In genomic region chr2:127081826-127082633, GRCh38 we compare ENCODE assay signal across 8 cellular contexts. TPM values are rescaled to one million over a fixed set of nuclear protein-coding genes. Genes with fewer than 3 reads are reported as not detected.
A peak's percentile ranks its signal among the peaks of the same experiment; 100 is the strongest.
DNase-seq lines count a peak whose midpoint lies in the region; ATAC-seq and TF ChIP-seq lines count a peak whose summit lies in the region.

No MANE protein-coding gene starts in this region.

- H3K4me3 Mint-ChIP-seq in CD14-positive monocyte, result peak overlapping the region in 1 of 2 donors; percentile 48
- peak overlapping the region; percentile 86 for H3K4me3 Mint-ChIP-seq in activated naive CD4-positive, alpha-beta T cell treated with anti-CD3 and anti-CD28 coated beads, Interleukin-2, amount 50 U/mL, for 24 hours

- H3K36me3 ChIP-seq in mucosa of descending colon (ENCODE audit: low read depth), result no peaks in the 10 kb centered on the region

- H3K4me1 ChIP-seq in mucosa of descending colon (ENCODE audit: low read depth), result peaks cover 49% of the 10 kb centered on the region

- peaks cover 74% of the 10 kb centered on the region for H3K4me1 Mint-ChIP-seq in CD14-positive monocyte
- H3K4me1 Mint-ChIP-seq in activated naive CD4-positive, alpha-beta T cell treated with anti-CD3 and anti-CD28 coated beads, Interleukin-2, amount 50 U/mL, for 24 hours, result peaks cover 82% of the 10 kb centered on the region

- peaks cover 0 to 6% of the 10 kb centered on the region in 2 donors for H3K36me3 Mint-ChIP-seq in CD14-positive monocyte
- H3K36me3 Mint-ChIP-seq in activated naive CD4-positive, alpha-beta T cell treated with anti-CD3 and anti-CD28 coated beads, Interleukin-2, amount 50 U/mL, for 24 hours, result no peaks in the 10 kb centered on the region

- intact Hi-C loops in CD14-positive monocyte (cut with micrococcal nuclease) (no loop called here), mucosa of descending colon (cut with DNase I, micrococcal nuclease) (no loop called here)

- TF ChIP-seq CTCF in CD14-positive monocyte (IDR thresholded peaks at IDR 0.05) (no peak), mucosa of descending colon (IDR thresholded peaks at IDR 0.05) (no peak)

- peak overlapping the region in 6 of 7 donors; percentile 16 to 68 (median 40) for H3K27ac Mint-ChIP-seq in CD14-positive monocyte
- H3K27ac Mint-ChIP-seq in activated naive CD4-positive, alpha-beta T cell treated with anti-CD3 and anti-CD28 coated beads, Interleukin-2, amount 50 U/mL, for 24 hours, result peak overlapping the region; percentile 92

- peak; percentile 63 for ATAC-seq in GM21423 (IDR thresholded peaks at IDR 0.05; ENCODE audit: unreplicated experiment)
- peak; percentile 50 for ATAC-seq in mucosa of descending colon

- H3K9me3 Mint-ChIP-seq in CD14-positive monocyte, result peaks cover 0 to 2% (median 2%) of the 10 kb centered on the region in 7 donors
- no peaks in the 10 kb centered on the region for H3K9me3 Mint-ChIP-seq in activated naive CD4-positive, alpha-beta T cell treated with anti-CD3 and anti-CD28 coated beads, Interleukin-2, amount 50 U/mL, for 24 hours

- no peak overlapping the region for H3K4me3 ChIP-seq in mucosa of descending colon

- H3K27me3 Mint-ChIP-seq in CD14-positive monocyte (ENCODE audit: low read depth in 3 of 3), result peaks cover 5 to 18% (median 12%) of the 10 kb centered on the region in 3 donors
- H3K27me3 Mint-ChIP-seq in activated naive CD4-positive, alpha-beta T cell treated with anti-CD3 and anti-CD28 coated beads, Interleukin-2, amount 50 U/mL, for 24 hours, result no peaks in the 10 kb centered on the region

- DNase-seq in CD14-positive monocyte (ENCODE audit: low spot score), result no peak
- DNase-seq in NAMALWA (ENCODE audit: low spot score), result peak; percentile 32
- DNase-seq in mucosa of descending colon, result peak in 2 of 3 donors; percentile 73 to 88
- DNase-seq in stimulated activated CD8-positive, alpha-beta memory T cell treated with anti-CD3 and anti-CD28 coated beads, Interleukin-7, amount 100 ng/mL, for 24 hours (ENCODE audit: low read depth), result peak; percentile 21
- no peak for DNase-seq in NCI-H2227 (lab: John Stamatoyannopoulos, UW; ENCODE audit: unreplicated experiment)
- no peak for DNase-seq in NCI-H524 (lab: John Stamatoyannopoulos, UW)

- H3K9me3 ChIP-seq in mucosa of descending colon, result no peaks in the 10 kb centered on the region

RNA-seq across cellular contexts. Expression of gene BIN1, which starts 24.9 kb away (rescaled TPM):
- polyA plus RNA-seq in CD14-positive monocyte, result 1 to 10 TPM; 4.1 to 7.5 TPM
- 10 to 100 TPM; 37.6 to 65.7 (median 46.3) TPM for total RNA-seq in mucosa of descending colon

Comparison
In these comparisons a context has a peak if more than half of its experiments do, and no peak if none do; other contexts are left out.
1. DNase-seq: peak in NAMALWA (single experiment), mucosa of descending colon (2 of 3) and stimulated activated CD8-positive, alpha-beta memory T cell treated with anti-CD3 and anti-CD28 coated beads, Interleukin-7, amount 100 ng/mL, for 24 hours (single experiment); none in CD14-positive monocyte (single experiment), NCI-H2227 (single experiment) and NCI-H524 (0 of 2).